9 cellular contexts compared by ENCODE assay signal in the genomic region with DNA sequence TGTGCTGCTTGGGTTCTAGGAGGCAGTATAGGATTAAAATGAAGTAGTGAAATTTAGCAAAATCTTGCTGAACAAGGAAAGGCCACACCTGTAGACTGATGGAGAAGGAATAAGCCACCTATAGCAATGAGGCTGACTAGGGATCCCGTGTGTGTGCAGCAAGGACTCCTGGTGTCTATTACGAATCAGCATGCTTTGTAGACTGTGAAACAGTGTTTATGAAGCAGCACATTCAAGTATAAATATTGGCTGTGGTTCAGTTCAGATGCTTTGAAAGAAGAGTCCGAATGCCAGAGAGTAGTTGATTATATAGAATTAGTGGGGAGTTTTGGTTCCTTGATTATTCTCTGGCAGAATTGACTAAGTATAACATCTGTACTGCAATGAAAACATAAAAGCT. TPM values are rescaled to one million over a fixed set of nuclear protein-coding genes. Genes with fewer than 3 reads are reported as not detected.
DNase-seq lines count a peak whose midpoint lies in the region; ATAC-seq and TF ChIP-seq lines count a peak whose summit lies in the region.
"Had no signal": no experiment of that assay in that cellular context is flagged by ENCODE, and none has a peak within 500 bp of the region (broad histone marks: within the 10 kb centered on the region; RNA-seq: fewer than 3 reads in every experiment).

No MANE protein-coding gene starts in this region.

- H3K36me3 Mint-ChIP-seq in activated T-cell treated with anti-CD3 and anti-CD28 coated beads, Interleukin-2, amount 50 U/mL, for 4 hours (ENCODE audit: insufficient read depth) = peaks cover 3% of the 10 kb centered on the region

- no peak for TF ChIP-seq CTCF in brain microvascular endothelial cell (IDR thresholded peaks at IDR 0.05; ENCODE audit: low read depth, low read length, missing control alignments)
- no peak for TF ChIP-seq CTCF in right lobe of liver (IDR thresholded peaks at IDR 0.05)
- TF ChIP-seq CTCF in thyroid gland (IDR thresholded peaks at IDR 0.05) = no peak

- peak overlapping the region; percentile 82 for H3K4me3 ChIP-seq in brain microvascular endothelial cell (ENCODE audit: low read depth, low read length)
- H3K4me3 ChIP-seq in right lobe of liver = peak overlapping the region in 2 of 3 donors; percentile 84 to 88
- H3K4me3 ChIP-seq in thyroid gland (replicated peaks in 1 of 3) = peak overlapping the region in 2 of 3 donors; percentile 65 to 71

- ATAC-seq in activated T-cell treated with anti-CD3 and anti-CD28 coated beads, Interleukin-2, amount 50 U/mL, for 4 hours = no peak
- ATAC-seq in right lobe of liver (no peak), GM21717 (IDR thresholded peaks at IDR 0.05; ENCODE audit: unreplicated experiment) (no peak)

- peak overlapping the region; percentile 88 for H3K27ac ChIP-seq in brain microvascular endothelial cell
- H3K27ac ChIP-seq in right lobe of liver = peak overlapping the region; percentile 97 to 98 (median 97)
- peak overlapping the region; percentile 96 to 99 (median 99) for H3K27ac ChIP-seq in thyroid gland

- H3K9me3 ChIP-seq in right lobe of liver (no peaks in the 10 kb centered on the region), thyroid gland (no peaks in the 10 kb centered on the region)

- H3K27me3 Mint-ChIP-seq in activated T-cell treated with anti-CD3 and anti-CD28 coated beads, Interleukin-2, amount 50 U/mL, for 4 hours (ENCODE audit: low read depth) = no peaks in the 10 kb centered on the region

- H3K4me1 Mint-ChIP-seq in activated T-cell treated with anti-CD3 and anti-CD28 coated beads, Interleukin-2, amount 50 U/mL, for 4 hours (ENCODE audit: low read depth) = peaks cover 59% of the 10 kb centered on the region

- H3K36me3 ChIP-seq in brain microvascular endothelial cell (replicated peaks) (no peaks in the 10 kb centered on the region), right lobe of liver (no peaks in the 10 kb centered on the region), thyroid gland (no peaks in the 10 kb centered on the region)

- peak overlapping the region; percentile 92 for H3K4me3 Mint-ChIP-seq in activated T-cell treated with anti-CD3 and anti-CD28 coated beads, Interleukin-2, amount 50 U/mL, for 4 hours

- no peaks in the 10 kb centered on the region for H3K9me3 Mint-ChIP-seq in activated T-cell treated with anti-CD3 and anti-CD28 coated beads, Interleukin-2, amount 50 U/mL, for 4 hours

- H3K4me1 ChIP-seq in right lobe of liver (peaks cover 0 to 13% (median 3%) of the 10 kb centered on the region in 4 donors), thyroid gland (peaks cover 10 to 14% of the 10 kb centered on the region in 2 donors)

- H3K27me3 ChIP-seq in brain microvascular endothelial cell (replicated peaks) (no peaks in the 10 kb centered on the region), right lobe of liver (no peaks in the 10 kb centered on the region), thyroid gland (no peaks in the 10 kb centered on the region)

- no peak for DNase-seq in activated T-cell treated with anti-CD3 and anti-CD28 coated beads, Interleukin-2, amount 50 U/mL, for 4 hours
- no peak for DNase-seq in activated T-cell treated with anti-CD3 and anti-CD28 coated beads, Interleukin-2, amount 50 U/mL, for 48 hours
- no peak for DNase-seq in brain microvascular endothelial cell
- DNase-seq in right lobe of liver = no peak
- no peak for DNase-seq in thyroid gland
- no peak for DNase-seq in glomerular visceral epithelial cell (ENCODE audit: extremely low spot score)
- DNase-seq in activated CD4-positive, CD25-positive, alpha-beta regulatory T cell treated with anti-CD3 and anti-CD28 coated beads, Interleukin-2, amount 50 U/mL, for 72 hours = no peak
- DNase-seq: amniotic stem cell had no signal

- in situ Hi-C loops in brain microvascular endothelial cell (cut with HindIII; ENCODE audit: low pct_ligation_motif_present, low sequenced_read_pairs) = no loop called here

- no peak for TF ChIP-seq POLR2A in right lobe of liver (IDR thresholded peaks at IDR 0.05)
- TF ChIP-seq POLR2A in thyroid gland (IDR thresholded peaks at IDR 0.05) = peak in 1 of 2 donors; percentile 36

- WGBS in right lobe of liver (ENCODE audit: insufficient coverage, low coverage, low lambda C conversion rate, missing lambda C conversion rate) = 19% methylated on average over 3 of the region's 3 CpGs
- 25 to 32% methylated on average over 3 of the region's 3 CpGs for WGBS in thyroid gland, 2 donors

- intact Hi-C loops in right lobe of liver (cut with DNase I) = no loop called here
- intact Hi-C loops in thyroid gland (cut with DNase I) = no loop called here

RNA-seq across cellular contexts. Expression of gene CAST, which starts 41.8 kb away (rescaled TPM):
- 10 to 100 TPM; 57.5 to 73.9 (median 58.1) TPM for total RNA-seq in activated T-cell treated with anti-CD3 and anti-CD28 coated beads, Interleukin-2, amount 50 U/mL, for 4 hours
- total RNA-seq in right lobe of liver = 100 to 1,000 TPM in 4 of 6 experiments, 10 to 100 TPM in 2; 86.8 to 187 (median 123) TPM
- 100 to 1,000 TPM; 177 to 278 (median 236) TPM for total RNA-seq in thyroid gland
